8 cellular contexts compared by ENCODE assay signal in genomic region chr3:38496131-38496910, GRCh38. TPM values are rescaled to one million over a fixed set of nuclear protein-coding genes. Genes with fewer than 3 reads are reported as not detected.
DNase-seq lines count a peak whose midpoint lies in the region; ATAC-seq and TF ChIP-seq lines count a peak whose summit lies in the region.

EXOG (plus strand) TSS chr3:38496340; CDS start chr3:38496368, 28 bp downstream.

- H3K79me2 ChIP-seq in SU-DHL-6 (ENCODE audit: insufficient read depth, low read length) (peaks cover 24% of the 10 kb centered on the region; the same call in 1 of the 2 replicates), parathyroid adenoma (no peaks in the 10 kb centered on the region)

- H3K4me1 ChIP-seq in parathyroid adenoma (no peaks in the 10 kb centered on the region), tibial nerve (peaks cover 0 to 16% (median 3%) of the 10 kb centered on the region in 4 donors)

- H3K4me2 ChIP-seq in SU-DHL-6 (ENCODE audit: low read depth, low read length, poor library complexity, severe bottlenecking) (peak within 1 kb of the TSS; percentile 68), parathyroid adenoma (ENCODE audit: low read length) (peak within 1 kb of the TSS; percentile 87)

- H3K4me3 ChIP-seq in SU-DHL-6 (ENCODE audit: insufficient read depth, low read length, poor library complexity, severe bottlenecking) (peak within 1 kb of the TSS; percentile 75), parathyroid adenoma (ENCODE audit: low read depth, low read length) (peak within 1 kb of the TSS; percentile 74), tibial nerve (peak within 1 kb of the TSS; percentile 40 to 77 (median 64))

- H2AFZ ChIP-seq in SU-DHL-6 (ENCODE audit: low read depth, low read length, severe bottlenecking), result peak within 1 kb of the TSS; percentile 86
- H2AFZ ChIP-seq in parathyroid adenoma, result peak within 1 kb of the TSS; percentile 96

- TF ChIP-seq CTCF in GM12873 (IDR thresholded peaks at IDR 0.05; ENCODE audit: insufficient read depth, low read depth, low read length, missing control alignments) (peak; percentile 89), SU-DHL-6 (IDR thresholded peaks at IDR 0.05; ENCODE audit: insufficient read depth, low read length, poor library complexity, severe bottlenecking) (peak; percentile 82), parathyroid adenoma (IDR thresholded peaks at IDR 0.05) (peak; percentile 95), tibial nerve (IDR thresholded peaks at IDR 0.05) (peak; percentile 78 to 98 (median 93))

- H3K9me2 ChIP-seq in SU-DHL-6 (replicated peaks; ENCODE audit: insufficient read depth, low read length), result no peaks in the 10 kb centered on the region

- POLR2A ChIA-PET in activated naive CD8-positive, alpha-beta T cell treated with anti-CD3 and anti-CD28 coated beads, Interleukin-2, amount 10 ng/mL, durations not matched to agents 7 days and 5 days (lab: Charles Lee), result interaction anchor here (0.6 to 1.6 kb wide), 4 partner anchors 91 to 1968 kb away, joined by 3 to 4 read pairs (median 3); partner anchors contain the start of gene XYLB

- peak; percentile 92 for ATAC-seq in HG02759 (IDR thresholded peaks at IDR 0.05; ENCODE audit: unreplicated experiment)
- peak; percentile 95 for ATAC-seq in activated naive CD8-positive, alpha-beta T cell treated with anti-CD3 and anti-CD28 coated beads, Interleukin-2, amount 10 ng/mL, durations not matched to agents 7 days and 5 days (ENCODE audit: low read depth)
- peak; percentile 93 for ATAC-seq in Right ventricle myocardium superior (ENCODE audit: poor library complexity)

- intact Hi-C loops in Right ventricle myocardium superior (cut with DNase I), result loop anchor here (5.0 to 10.0 kb wide), 2 partner anchors 156 to 348 kb away; no protein-coding TSS in a partner anchor

- H3K27me3 Mint-ChIP-seq in activated naive CD8-positive, alpha-beta T cell treated with anti-CD3 and anti-CD28 coated beads, Interleukin-2, amount 10 ng/mL, durations not matched to agents 7 days and 5 days, result no peaks in the 10 kb centered on the region

- H4K20me1 ChIP-seq in SU-DHL-6 (ENCODE audit: low read depth, low read length), result no peaks in the 10 kb centered on the region

- TF ChIP-seq POLR2A in tibial nerve (IDR thresholded peaks at IDR 0.05), result no peak

- peaks cover 7% of the 10 kb centered on the region for H3K36me3 Mint-ChIP-seq in activated naive CD8-positive, alpha-beta T cell treated with anti-CD3 and anti-CD28 coated beads, Interleukin-2, amount 10 ng/mL, durations not matched to agents 7 days and 5 days

- H3K4me3 Mint-ChIP-seq in activated naive CD8-positive, alpha-beta T cell treated with anti-CD3 and anti-CD28 coated beads, Interleukin-2, amount 10 ng/mL, durations not matched to agents 7 days and 5 days, result peak within 1 kb of the TSS; percentile 95

- DNase-seq in NCI-H1417 (lab: John Stamatoyannopoulos, UW) (peak; percentile 80 to 93 (median 86)), Right ventricle myocardium superior (peak; percentile 94), tibial nerve (ENCODE audit: low spot score in 2 of 2) (peak; percentile 81 to 82)
- DNase-seq in activated naive CD8-positive, alpha-beta T cell treated with anti-CD3 and anti-CD28 coated beads, Interleukin-2, amount 10 ng/mL, durations not matched to agents 7 days and 5 days, result peak; percentile 95

- H3K9me3 Mint-ChIP-seq in activated naive CD8-positive, alpha-beta T cell treated with anti-CD3 and anti-CD28 coated beads, Interleukin-2, amount 10 ng/mL, durations not matched to agents 7 days and 5 days, result no peaks in the 10 kb centered on the region

- H3K9me3 ChIP-seq in SU-DHL-6 (ENCODE audit: insufficient read depth, low read length) (no peaks in the 10 kb centered on the region), parathyroid adenoma (ENCODE audit: control insufficient read depth, low read length) (no peaks in the 10 kb centered on the region), tibial nerve (no peaks in the 10 kb centered on the region)

- TF ChIP-seq EP300 in tibial nerve (IDR thresholded peaks at IDR 0.05), result peak; percentile 40 to 55

- H3K9ac ChIP-seq in SU-DHL-6 (ENCODE audit: low read length) (peak within 1 kb of the TSS; percentile 88), parathyroid adenoma (peak within 1 kb of the TSS; percentile 46)

- H3K4me1 Mint-ChIP-seq in activated naive CD8-positive, alpha-beta T cell treated with anti-CD3 and anti-CD28 coated beads, Interleukin-2, amount 10 ng/mL, durations not matched to agents 7 days and 5 days, result peaks cover 13% of the 10 kb centered on the region

- no peaks in the 10 kb centered on the region for H3K27me3 ChIP-seq in SU-DHL-6 (ENCODE audit: low read length)
- H3K27me3 ChIP-seq in parathyroid adenoma (ENCODE audit: control insufficient read depth, insufficient read depth, low read length), result no peaks in the 10 kb centered on the region
- no peaks in the 10 kb centered on the region for H3K27me3 ChIP-seq in tibial nerve

- peak within 1 kb of the TSS; percentile 87 for H3K27ac Mint-ChIP-seq in activated naive CD8-positive, alpha-beta T cell treated with anti-CD3 and anti-CD28 coated beads, Interleukin-2, amount 10 ng/mL, durations not matched to agents 7 days and 5 days

- H3K36me3 ChIP-seq in SU-DHL-6 (ENCODE audit: low read length), result 0 out of 2 replicates have a peak, but pooled peaks cover 3% of the 10 kb centered on the region
- no peaks in the 10 kb centered on the region for H3K36me3 ChIP-seq in parathyroid adenoma (ENCODE audit: control insufficient read depth, insufficient read depth, low read length)
- peaks cover 0 to 7% (median 0%) of the 10 kb centered on the region in 3 donors for H3K36me3 ChIP-seq in tibial nerve

- no peaks in the 10 kb centered on the region for H3F3A ChIP-seq in SU-DHL-6 (ENCODE audit: insufficient read depth)

- H3K27ac ChIP-seq in SU-DHL-6 (ENCODE audit: low read depth, low read length), result peak within 1 kb of the TSS; percentile 49
- H3K27ac ChIP-seq in parathyroid adenoma, result peak within 1 kb of the TSS; percentile 62
- H3K27ac ChIP-seq in tibial nerve, result peak within 1 kb of the TSS in 3 of 4 donors; percentile 64 to 83 (median 73)

- 1% methylated on average over 33 to 53 of the region's 53 CpGs for WGBS in tibial nerve, 2 donors

RNA-seq across cellular contexts. Expression of gene EXOG, which starts in this region (rescaled TPM):
- 10 to 100 TPM; 21.9 to 22.8 TPM for total RNA-seq in activated naive CD8-positive, alpha-beta T cell treated with anti-CD3 and anti-CD28 coated beads, Interleukin-2, amount 10 ng/mL, durations not matched to agents 7 days and 5 days
- total RNA-seq in Right ventricle myocardium superior (23.2 TPM), tibial nerve (10 to 100 TPM in 3 of 4 donors, 1 to 10 TPM in 1; 9.9 to 21.9 (median 20.9) TPM)

Comparison
In these comparisons a context has a peak if more than half of its experiments do, and no peak if none do; other contexts are left out.
1. Peak in every context shown above with its lines: DNase-seq, ATAC-seq, H3K4me3 ChIP-seq and H3K27ac ChIP-seq.